In genomic region chr22:30286331-30286730, GRCh38 we compare ENCODE assay signal across 1 cellular context.
TF ChIP-seq lines count a peak whose summit lies in the region.

No MANE protein-coding gene starts in this region.

TF ChIP-seq in IMR-90, 13 proteins besides CTCF, POLR2A, EP300 and RAD21:
- no peak for TF ChIP-seq MXI1 (IDR thresholded peaks at IDR 0.05; ENCODE audit: borderline replicate concordance, low read depth, low read length)
- TF ChIP-seq CHD1 (IDR thresholded peaks at IDR 0.05; ENCODE audit: low read depth, low read length), result no peak
- TF ChIP-seq USF2 (IDR thresholded peaks at IDR 0.05; ENCODE audit: low read depth, low read length), result no peak
- no peak for TF ChIP-seq FOS (IDR thresholded peaks at IDR 0.05; ENCODE audit: low read depth, low read length)
